Comparison of ENCODE assay signal across 17 cellular contexts in the genomic region with DNA sequence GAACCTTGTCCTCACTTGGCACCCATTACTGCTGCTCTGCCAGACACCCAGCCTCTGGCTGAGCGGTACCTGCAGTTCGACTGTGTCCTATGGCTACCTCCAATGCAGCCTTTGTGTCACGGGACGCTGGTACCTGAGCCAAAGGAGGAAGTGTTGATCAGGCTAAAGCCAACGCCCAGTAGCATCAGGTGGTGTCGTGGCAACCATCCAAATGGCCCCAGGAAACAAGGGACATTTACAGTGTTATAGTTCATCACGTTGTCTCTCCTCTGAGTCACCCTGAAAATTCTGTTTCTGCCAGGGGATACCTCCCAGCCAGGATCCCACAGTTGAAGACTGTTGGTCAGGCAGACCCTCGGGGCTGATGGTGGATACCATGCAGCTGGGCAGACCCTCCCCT. TPM values are rescaled to one million over a fixed set of nuclear protein-coding genes. Genes with fewer than 3 reads are reported as not detected.
DNase-seq lines count a peak whose midpoint lies in the region; ATAC-seq, FAIRE-seq and TF ChIP-seq lines count a peak whose summit lies in the region.
"Had no signal": no experiment of that assay in that cellular context is flagged by ENCODE, and none has a peak within 500 bp of the region (broad histone marks: within the 10 kb centered on the region; RNA-seq: fewer than 3 reads in every experiment).

No MANE protein-coding gene starts in this region.

- DNase-seq in Caco-2: no peak
- peak; percentile 14 for DNase-seq in MG63
- DNase-seq in bronchial epithelial cell (ENCODE audit: low read depth): peak; percentile 63
- no peak for DNase-seq in sigmoid colon
- DNase-seq: activated naive CD4-positive, alpha-beta T cell treated with Interleukin-2 at 50 U/mL for 16 hours; AML-193; dermis blood vessel endothelial cell; GM23248; hippocampal formation; NCI-H2171 treated with DMSO at 0.1 percent for 48 hours had no signal

- no peak for TF ChIP-seq EP300 in sigmoid colon (IDR thresholded peaks at IDR 0.05)

- H3K27me3 ChIP-seq in Caco-2 (replicated peaks; ENCODE audit: control insufficient read depth, insufficient read depth, low read length): no peaks in the 10 kb centered on the region
- H3K27me3 ChIP-seq in MG63: no peaks in the 10 kb centered on the region
- H3K27me3 ChIP-seq in bronchial epithelial cell (ENCODE audit: control insufficient read depth, insufficient read depth, low read length): no peaks in the 10 kb centered on the region
- no peaks in the 10 kb centered on the region for H3K27me3 ChIP-seq in muscle layer of duodenum (ENCODE audit: low read depth, low read length)
- peaks cover 0 to 2% (median 0%) of the 10 kb centered on the region in 3 donors for H3K27me3 ChIP-seq in sigmoid colon
- H3K27me3 ChIP-seq: tibial nerve had no signal

- H3K36me3 Mint-ChIP-seq in Caco-2 (ENCODE audit: insufficient read depth, unreplicated experiment): peaks cover 94% of the 10 kb centered on the region
- H3K36me3 Mint-ChIP-seq: natural killer cell treated with Interleukin-12 subunit alpha and Interleukin-12 subunit beta and Interleukin-15 and Interleukin-18, amount 100 ng/mL, for 72 hours had no signal

- BruUV-seq in Caco-2 (replicated peaks; lab: Mats Ljungman, UMichigan): no TSS peak

- H3K4me1 Mint-ChIP-seq in Caco-2 (ENCODE audit: low read depth, unreplicated experiment): peaks cover 29% of the 10 kb centered on the region

- intact Hi-C loops in Caco-2 (cut with micrococcal nuclease; ENCODE audit: unreplicated experiment): no loop called here
- intact Hi-C loops in sigmoid colon (cut with DNase I): no loop called here

- peaks cover 40% of the 10 kb centered on the region for H3K4me1 ChIP-seq in Caco-2
- peaks cover 0 to 1% of the 10 kb centered on the region in 2 donors for H3K4me1 ChIP-seq in muscle layer of duodenum (ENCODE audit: control insufficient read depth in 1 of 2, insufficient read depth in 2 of 2, low read length in 2 of 2)
- no peaks in the 10 kb centered on the region for H3K4me1 ChIP-seq in sigmoid colon

- POLR2A ChIA-PET in Caco-2 (lab: Charles Lee): no interaction called here

- no peak overlapping the region for H3K4me3 Mint-ChIP-seq in Caco-2 (ENCODE audit: unreplicated experiment)
- H3K4me3 Mint-ChIP-seq: natural killer cell treated with Interleukin-12 subunit alpha and Interleukin-12 subunit beta and Interleukin-15 and Interleukin-18, amount 100 ng/mL, for 72 hours; WTC11 had no signal

- WGBS in sigmoid colon, 2 donors: 16 to 60% methylated on average over 8 of the region's 8 CpGs

- H3K36me3 ChIP-seq in Caco-2 (ENCODE audit: control insufficient read depth, insufficient read depth, low read length) (peaks cover 3% of the 10 kb centered on the region; the same call in 1 of the 2 replicates), MG63 (peaks cover 5% of the 10 kb centered on the region), bronchial epithelial cell (ENCODE audit: control insufficient read depth, insufficient read depth, low read length) (peaks cover 4% of the 10 kb centered on the region), muscle layer of duodenum (ENCODE audit: control insufficient read depth in 1 of 2, insufficient read depth in 2 of 2, low read length in 2 of 2) (no peaks in the 10 kb centered on the region), sigmoid colon (no peaks in the 10 kb centered on the region)
- H3K36me3 ChIP-seq: tibial nerve had no signal

- TF ChIP-seq POLR2A in sigmoid colon (IDR thresholded peaks at IDR 0.05): no peak

- no peak for ATAC-seq in GM19455 (IDR thresholded peaks at IDR 0.05; ENCODE audit: unreplicated experiment)
- no peak for ATAC-seq in GM21381 (IDR thresholded peaks at IDR 0.05; ENCODE audit: unreplicated experiment)
- no peak for ATAC-seq in HG03175 (IDR thresholded peaks at IDR 0.05; ENCODE audit: unreplicated experiment)
- ATAC-seq: natural killer cell treated with Interleukin-12 subunit alpha and Interleukin-12 subunit beta and Interleukin-15 and Interleukin-18, amount 100 ng/mL, for 72 hours; WTC11 had no signal

- H3K27ac ChIP-seq in muscle layer of duodenum (ENCODE audit: low read length) (peak overlapping the region; percentile 43), sigmoid colon (no peak overlapping the region)
- H3K27ac ChIP-seq: GM23248 had no signal

- H3K4me3 ChIP-seq in Caco-2 (ENCODE audit: low read depth, low read length): no peak overlapping the region
- H3K4me3 ChIP-seq in MG63: no peak overlapping the region
- no peak overlapping the region for H3K4me3 ChIP-seq in bronchial epithelial cell (ENCODE audit: low read depth, low read length)
- H3K4me3 ChIP-seq in muscle layer of duodenum (ENCODE audit: low read depth in 1 of 2, low read length in 2 of 2): no peak overlapping the region
- no peak overlapping the region for H3K4me3 ChIP-seq in sigmoid colon
- H3K4me3 ChIP-seq: GM23248, tibial nerve had no signal

- no peaks in the 10 kb centered on the region for H3K27me3 Mint-ChIP-seq in Caco-2 (ENCODE audit: insufficient read depth, unreplicated experiment)

- peak overlapping the region; percentile 35 for H3K27ac Mint-ChIP-seq in Caco-2 (ENCODE audit: unreplicated experiment)
- H3K27ac Mint-ChIP-seq: natural killer cell treated with Interleukin-12 subunit alpha and Interleukin-12 subunit beta and Interleukin-15 and Interleukin-18, amount 100 ng/mL, for 72 hours had no signal

- no peaks in the 10 kb centered on the region for H3K9me3 ChIP-seq in Caco-2
- H3K9me3 ChIP-seq in MG63: no peaks in the 10 kb centered on the region
- no peaks in the 10 kb centered on the region for H3K9me3 ChIP-seq in muscle layer of duodenum (ENCODE audit: control insufficient read depth in 1 of 2, low read length in 2 of 2)
- no peaks in the 10 kb centered on the region for H3K9me3 ChIP-seq in sigmoid colon
- H3K9me3 ChIP-seq: tibial nerve had no signal

- TF ChIP-seq CTCF in Caco-2 (IDR thresholded peaks at IDR 0.05; ENCODE audit: insufficient read depth in 1 of 2, low read depth in 1 of 2, low read length in 1 of 2, severe bottlenecking in 1 of 2, unreplicated experiment in 1 of 2) (no peak), bronchial epithelial cell (IDR thresholded peaks at IDR 0.05; ENCODE audit: insufficient read depth, low read length, severe bottlenecking) (no peak), sigmoid colon (IDR thresholded peaks at IDR 0.05) (no peak)

- no peaks in the 10 kb centered on the region for H3K9me3 Mint-ChIP-seq in Caco-2 (ENCODE audit: unreplicated experiment)
- H3K9me3 Mint-ChIP-seq: natural killer cell treated with Interleukin-12 subunit alpha and Interleukin-12 subunit beta and Interleukin-15 and Interleukin-18, amount 100 ng/mL, for 72 hours; WTC11 had no signal

- no peak for FAIRE-seq in bronchial epithelial cell (lab: Jason Lieb, UNC)

- CTCF ChIA-PET in Caco-2 (lab: Charles Lee): no interaction called here

RNA-seq across cellular contexts. Expression of a gene that starts 10.1 kb away (rescaled TPM):
- total RNA-seq in Caco-2 (2022) (69.5 and 78.5 TPM in 2 replicates), bronchial epithelial cell (16.3 and 22.1 TPM in 2 replicates), sigmoid colon (1 to 10 TPM; 1.7 to 3.2 (median 2.4) TPM)
- 8.9 and 18.6 TPM in 2 replicates for total RNA-seq in MG63 (2014; rRNA removed; shearing (Covaris generic); ENCODE audit: low replicate concordance)
- 10 to 100 TPM; 28.8 to 84.8 (median 30.1) TPM for polyA plus RNA-seq in sigmoid colon

RNA-seq across cellular contexts. Expression of a gene that starts 26.4 kb away (rescaled TPM):
- total RNA-seq in Caco-2 (2022) (16.1 and 17.1 TPM in 2 replicates), bronchial epithelial cell (6.3 and 8.2 TPM in 2 replicates), sigmoid colon (1 to 10 TPM; 5.3 to 10.0 (median 7.4) TPM)
- 6.4 and 6.5 TPM in 2 replicates for total RNA-seq in MG63 (2014; rRNA removed; shearing (Covaris generic); ENCODE audit: low replicate concordance)
- 1 to 10 TPM; 5.4 to 7.2 (median 5.8) TPM for polyA plus RNA-seq in sigmoid colon

Comparison
In these comparisons a context has a peak if more than half of its experiments do, and no peak if none do; other contexts are left out.
1. DNase-seq: peak in MG63 (single experiment) and bronchial epithelial cell (single experiment); none in Caco-2 (0 of 2) and sigmoid colon (single experiment).